Comparison of ENCODE assay signal across 10 cellular contexts in genomic region chr20:2301164-2301622, GRCh38. TPM values are rescaled to one million over a fixed set of nuclear protein-coding genes. Genes with fewer than 3 reads are reported as not detected.
DNase-seq lines count a peak whose midpoint lies in the region; ATAC-seq, FAIRE-seq and TF ChIP-seq lines count a peak whose summit lies in the region.
"Had no signal": no experiment of that assay in that cellular context is flagged by ENCODE, and none has a peak within 500 bp of the region (broad histone marks: within the 10 kb centered on the region; RNA-seq: fewer than 3 reads in every experiment).

No MANE protein-coding gene starts in this region.

- H2BK120ac ChIP-seq in mesendoderm (ENCODE audit: low read depth, low read length): no peak overlapping the region

- no peaks in the 10 kb centered on the region for H3K79me2 ChIP-seq in mesendoderm (ENCODE audit: control insufficient read depth, insufficient read depth, low read length)

- peak overlapping the region; percentile 87 for H3K27ac Mint-ChIP-seq in activated B cell treated with CpG ODN at 0.5 μM for 24 hours

- no peak overlapping the region for H4K5ac ChIP-seq in mesendoderm (ENCODE audit: low read length)

- no peaks in the 10 kb centered on the region for H3K4me1 ChIP-seq in mesendoderm (ENCODE audit: control insufficient read depth, low read depth, low read length)

- H3K4me2 ChIP-seq in mesendoderm (ENCODE audit: low read length): no peak overlapping the region

- H3K27me3 Mint-ChIP-seq in activated B cell treated with CpG ODN at 0.5 μM for 24 hours: no peaks in the 10 kb centered on the region

- no peaks in the 10 kb centered on the region for H3K36me3 Mint-ChIP-seq in activated B cell treated with CpG ODN at 0.5 μM for 24 hours (ENCODE audit: low read depth)

- H3K18ac ChIP-seq in mesendoderm (ENCODE audit: low read length): no peak overlapping the region

- no peak overlapping the region for H3K9ac ChIP-seq in mesendoderm (ENCODE audit: low read length)

- H3K4ac ChIP-seq in mesendoderm (ENCODE audit: low read depth, low read length): no peak overlapping the region

- no peak overlapping the region for H2BK5ac ChIP-seq in mesendoderm (ENCODE audit: low read length)

- H3K4me3 Mint-ChIP-seq in activated B cell treated with CpG ODN at 0.5 μM for 24 hours: peak overlapping the region; percentile 8

- H3K23ac ChIP-seq in mesendoderm (ENCODE audit: low read length): no peak overlapping the region

- H2AK5ac ChIP-seq in mesendoderm (ENCODE audit: low read length): no peak overlapping the region

- no peak for FAIRE-seq in H54 (lab: Jason Lieb, UNC)
- FAIRE-seq: endometrium had no signal

- no peak overlapping the region for H3K56ac ChIP-seq in mesendoderm (ENCODE audit: low read length)

- H3K27ac ChIP-seq in mesendoderm (ENCODE audit: low read depth, low read length): no peak overlapping the region

- H3K4me3 ChIP-seq in mesendoderm (ENCODE audit: low read length): no peak overlapping the region

- H3K9me3 Mint-ChIP-seq in activated B cell treated with CpG ODN at 0.5 μM for 24 hours: no peaks in the 10 kb centered on the region

- ATAC-seq in GM19351 (IDR thresholded peaks at IDR 0.05; ENCODE audit: unreplicated experiment) (peak; percentile 85), HG03442 (IDR thresholded peaks at IDR 0.05; ENCODE audit: unreplicated experiment) (peak; percentile 87), activated B cell treated with CpG ODN at 0.5 μM for 24 hours (ENCODE audit: low read depth) (peak; percentile 94), GM18909 (IDR thresholded peaks at IDR 0.05; ENCODE audit: poor library complexity, unreplicated experiment) (no peak)
- ATAC-seq: Panc1 had no signal

- TF ChIP-seq POLR2A in H54 (IDR thresholded peaks at IDR 0.05; ENCODE audit: low read depth, low read length): no peak

- peak; percentile 52 for DNase-seq in activated B cell treated with CpG ODN at 0.5 μM for 24 hours
- peak; percentile 34 for DNase-seq in mesendoderm
- DNase-seq in H54 (ENCODE audit: insufficient read length, low spot score): no peak
- DNase-seq in NCI-H1092 treated with DMSO at 0.1 percent for 48 hours (lab: John Stamatoyannopoulos, UW): no peak
- no peak for DNase-seq in NCI-H2227 (lab: John Stamatoyannopoulos, UW; ENCODE audit: unreplicated experiment)

- no peaks in the 10 kb centered on the region for H3K79me1 ChIP-seq in mesendoderm (ENCODE audit: low read length)

- H2BK15ac ChIP-seq in mesendoderm (replicated peaks; ENCODE audit: low read depth): no peak overlapping the region

- intact Hi-C loops in activated B cell treated with CpG ODN at 0.5 μM for 24 hours (cut with micrococcal nuclease): loop anchor here (1.0 to 10.0 kb wide), 8 partner anchors 12 to 499 kb away; partner anchors contain the start of gene SNRPB

- no peak for TF ChIP-seq CTCF in activated B cell treated with CpG ODN at 0.5 μM for 24 hours (IDR thresholded peaks at IDR 0.05)

- no peaks in the 10 kb centered on the region for H3K27me3 ChIP-seq in mesendoderm (ENCODE audit: insufficient read depth, low read length, poor library complexity)

- no peaks in the 10 kb centered on the region for H3K36me3 ChIP-seq in mesendoderm (ENCODE audit: control insufficient read depth, insufficient read depth, low read length)

- POLR2A ChIA-PET in activated B cell treated with CpG ODN at 0.5 μM for 24 hours (lab: Charles Lee): interaction anchor here (0.6 to 1.6 kb wide), 9 partner anchors 12 to 412 kb away, joined by 3 to 9 read pairs (median 4); partner anchors contain the start of gene SNRPB

- H4K8ac ChIP-seq in mesendoderm (ENCODE audit: low read depth, low read length): no peak overlapping the region

- peaks cover 33% of the 10 kb centered on the region for H3K4me1 Mint-ChIP-seq in activated B cell treated with CpG ODN at 0.5 μM for 24 hours

- no CpG with 5 or more reads among the region's 5 CpGs for WGBS in mesendoderm (ENCODE audit: extremely low coverage, insufficient coverage, low lambda C conversion rate)

- CTCF ChIA-PET in activated B cell treated with CpG ODN at 0.5 μM for 24 hours (lab: Charles Lee): interaction anchor here (0.6 to 1.5 kb wide), 4 partner anchors 11 to 347 kb away, joined by 3 to 14 read pairs (median 3); no protein-coding TSS in a partner anchor

RNA-seq across cellular contexts. Expression of gene TGM3, which starts 5.4 kb away (rescaled TPM):
- not detected in 2 replicates for total RNA-seq in activated B cell treated with CpG ODN at 0.5 μM for 24 hours
- 0.04 TPM for polyA plus RNA-seq in mesendoderm (2013, experiment 1 of 2)
- 0.06 TPM for polyA plus RNA-seq in mesendoderm (2013, experiment 2 of 2)

Comparison
In these comparisons a context has a peak if more than half of its experiments do, and no peak if none do; other contexts are left out.
1. DNase-seq: peak in activated B cell treated with CpG ODN at 0.5 μM for 24 hours (single experiment) and mesendoderm (single experiment); none in H54 (single experiment), NCI-H1092 treated with DMSO at 0.1 percent for 48 hours (single experiment) and NCI-H2227 (single experiment).